14 cellular contexts compared by ENCODE assay signal in the genomic region with DNA sequence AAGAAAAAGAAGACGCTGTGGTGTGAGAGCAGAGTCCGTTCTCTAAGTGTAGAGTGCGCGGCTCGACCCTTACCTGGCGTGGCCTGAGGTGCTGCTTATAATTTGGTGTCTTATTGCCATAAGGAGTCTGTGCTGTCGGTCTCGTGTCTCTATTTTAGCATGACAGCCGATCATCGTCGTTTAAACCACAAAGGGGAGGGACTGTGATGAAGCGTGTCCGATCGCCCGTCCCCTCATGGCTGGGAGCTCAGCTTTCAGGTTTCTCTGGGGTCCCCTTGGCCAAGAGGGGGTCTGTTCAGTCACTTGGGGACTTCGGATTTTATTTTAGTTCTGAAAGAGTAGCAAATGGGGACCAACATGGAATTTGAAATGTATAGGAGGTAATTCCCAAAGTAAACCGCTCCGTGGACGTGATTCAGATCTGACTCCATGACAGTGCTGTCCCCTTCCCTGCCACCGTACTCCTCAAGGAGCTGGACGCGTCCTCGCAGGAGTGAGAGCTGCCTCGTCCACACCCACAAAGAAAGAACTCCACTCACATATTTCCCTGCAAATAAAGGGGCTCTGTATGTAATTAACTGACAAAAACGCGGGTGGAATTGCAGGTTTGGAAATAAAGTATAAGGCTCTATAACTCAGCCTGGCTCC.
DNase-seq lines count a peak whose midpoint lies in the region; ATAC-seq and TF ChIP-seq lines count a peak whose summit lies in the region.
"Had no signal": no experiment of that assay in that cellular context is flagged by ENCODE, and none has a peak within 500 bp of the region (broad histone marks: within the 10 kb centered on the region; RNA-seq: fewer than 3 reads in every experiment).

No MANE protein-coding gene starts in this region.

- H3K27me3 Mint-ChIP-seq in chondrocyte (ENCODE audit: low read depth) = peaks cover 2% of the 10 kb centered on the region
- H3K27me3 Mint-ChIP-seq in neural progenitor cell (ENCODE audit: insufficient read depth, low read depth) = peaks cover 17% of the 10 kb centered on the region
- peaks cover 2 to 16% (median 16%) of the 10 kb centered on the region in 3 donors for H3K27me3 Mint-ChIP-seq in immature natural killer cell (ENCODE audit: low read depth in 3 of 3)

- TF ChIP-seq CTCF in cardiac muscle cell (IDR thresholded peaks at IDR 0.05; ENCODE audit: low read depth, low read length) (no peak), chondrocyte (IDR thresholded peaks at IDR 0.05) (no peak), neural progenitor cell (IDR thresholded peaks at IDR 0.05) (no peak), uterus (IDR thresholded peaks at IDR 0.05) (no peak), omental fat pad (IDR thresholded peaks at IDR 0.05) (no peak)

- ATAC-seq in Right ventricle myocardium inferior (no peak), omental fat pad (ENCODE audit: low FRiP score) (no peak)
- ATAC-seq: effector memory CD8-positive, alpha-beta T cell; Panc1 had no signal

- no peaks in the 10 kb centered on the region for H4K20me1 ChIP-seq in neural progenitor cell (ENCODE audit: low read depth)

- no peak overlapping the region for H3K4me3 ChIP-seq in cardiac muscle cell
- no peak overlapping the region for H3K4me3 ChIP-seq in neural progenitor cell
- H3K4me3 ChIP-seq in uterus = no peak overlapping the region

- H3K9ac ChIP-seq in neural progenitor cell = no peak overlapping the region

- H3K36me3 Mint-ChIP-seq in chondrocyte (ENCODE audit: low read depth) = no peaks in the 10 kb centered on the region
- H3K36me3 Mint-ChIP-seq in neural progenitor cell = no peaks in the 10 kb centered on the region
- no peaks in the 10 kb centered on the region for H3K36me3 Mint-ChIP-seq in immature natural killer cell
- H3K36me3 Mint-ChIP-seq: activated naive CD4-positive, alpha-beta T cell treated with anti-CD3 and anti-CD28 coated beads, Interleukin-2, amount 50 U/mL, for 24 hours had no signal

- peak overlapping the region; percentile 20 for H3K4me3 Mint-ChIP-seq in chondrocyte (ENCODE audit: unreplicated experiment)
- H3K4me3 Mint-ChIP-seq in neural progenitor cell = peak overlapping the region; percentile 49
- H3K4me3 Mint-ChIP-seq in immature natural killer cell = no peak overlapping the region
- H3K4me3 Mint-ChIP-seq: activated naive CD4-positive, alpha-beta T cell treated with anti-CD3 and anti-CD28 coated beads, Interleukin-2, amount 50 U/mL, for 24 hours; effector memory CD8-positive, alpha-beta T cell had no signal

- no peaks in the 10 kb centered on the region for H3K27me3 ChIP-seq in cardiac muscle cell
- H3K27me3 ChIP-seq in neural progenitor cell = no peaks in the 10 kb centered on the region
- H3K27me3 ChIP-seq in uterus = no peaks in the 10 kb centered on the region

- intact Hi-C loops in Right ventricle myocardium inferior (cut with DNase I) (loop anchor here (5.0 kb wide), 2 partner anchors 62 to 182 kb away; a partner anchor contains a TSS), uterus (cut with DNase I; ENCODE audit: low total_unique reads) (no loop called here)

- H3K36me3 ChIP-seq in cardiac muscle cell (no peaks in the 10 kb centered on the region), neural progenitor cell (no peaks in the 10 kb centered on the region), uterus (no peaks in the 10 kb centered on the region)

- H3K4me1 ChIP-seq in cardiac muscle cell (ENCODE audit: low read depth) (peaks cover 67% of the 10 kb centered on the region), neural progenitor cell (peaks cover 55% of the 10 kb centered on the region), uterus (peaks cover 9 to 22% of the 10 kb centered on the region in 2 donors)

- DNase-seq in cardiac muscle cell (ENCODE audit: low read depth in 1 of 2, low spot score in 1 of 2) (no peak), Right ventricle myocardium inferior (ENCODE audit: missing footprints) (no peak), chondrocyte (ENCODE audit: low spot score) (no peak), neural progenitor cell (ENCODE audit: low spot score) (no peak), uterus (no peak), immature natural killer cell (no peak), NCI-H748 treated with DMSO at 0.1 percent for 48 hours (lab: John Stamatoyannopoulos, UW) (no peak), omental fat pad (ENCODE audit: low spot score) (no peak)
- DNase-seq: Calu3; effector memory CD8-positive, alpha-beta T cell; NCI-H1048; stimulated activated CD4-positive, alpha-beta T cell treated with anti-CD3 and anti-CD28 coated beads, Interleukin-4, amount 100 ng/mL, for 4 hours had no signal

- peaks cover 40% of the 10 kb centered on the region for H3F3A ChIP-seq in neural progenitor cell (ENCODE audit: low read depth)

- H3K9me3 Mint-ChIP-seq in chondrocyte (ENCODE audit: low read depth) = no peaks in the 10 kb centered on the region
- no peaks in the 10 kb centered on the region for H3K9me3 Mint-ChIP-seq in neural progenitor cell
- peaks cover 0 to 2% (median 0%) of the 10 kb centered on the region in 6 donors for H3K9me3 Mint-ChIP-seq in immature natural killer cell
- H3K9me3 Mint-ChIP-seq: activated naive CD4-positive, alpha-beta T cell treated with anti-CD3 and anti-CD28 coated beads, Interleukin-2, amount 50 U/mL, for 24 hours; effector memory CD8-positive, alpha-beta T cell had no signal

- H3K27ac Mint-ChIP-seq in chondrocyte (ENCODE audit: unreplicated experiment) = peak overlapping the region; percentile 88
- H3K27ac Mint-ChIP-seq in neural progenitor cell = peak overlapping the region; percentile 80
- no peak overlapping the region for H3K27ac Mint-ChIP-seq in immature natural killer cell
- H3K27ac Mint-ChIP-seq: activated naive CD4-positive, alpha-beta T cell treated with anti-CD3 and anti-CD28 coated beads, Interleukin-2, amount 50 U/mL, for 24 hours; effector memory CD8-positive, alpha-beta T cell had no signal

- H3K27ac ChIP-seq in cardiac muscle cell = peak overlapping the region; percentile 71
- H3K27ac ChIP-seq in neural progenitor cell = no peak overlapping the region
- H3K27ac ChIP-seq in uterus = peak overlapping the region; percentile 60 to 63

- H3K4me1 Mint-ChIP-seq in chondrocyte (ENCODE audit: low read depth) (peaks cover 83% of the 10 kb centered on the region), neural progenitor cell (peaks cover 88% of the 10 kb centered on the region), immature natural killer cell (peaks cover 3 to 12% of the 10 kb centered on the region in 2 donors)

- H3K9me3 ChIP-seq in cardiac muscle cell (ENCODE audit: low read depth) (no peaks in the 10 kb centered on the region), neural progenitor cell (ENCODE audit: low read depth) (no peaks in the 10 kb centered on the region), uterus (no peaks in the 10 kb centered on the region)

- no peak for TF ChIP-seq POLR2A in uterus (IDR thresholded peaks at IDR 0.05)

- H3K79me2 ChIP-seq in neural progenitor cell (ENCODE audit: low read depth) = no peaks in the 10 kb centered on the region

- peak overlapping the region; percentile 43 for H3K4me2 ChIP-seq in neural progenitor cell

- H2AFZ ChIP-seq in neural progenitor cell (replicated peaks) = no peak overlapping the region

Comparison
In these comparisons a context has a peak if more than half of its experiments do, and no peak if none do; other contexts are left out.
1. H3K27ac Mint-ChIP-seq: peak in chondrocyte (single experiment) and neural progenitor cell (single experiment); none in immature natural killer cell (0 of 6).
2. H3K4me3 Mint-ChIP-seq: peak in chondrocyte (single experiment) and neural progenitor cell (single experiment); none in immature natural killer cell (0 of 5).